In genomic region chr9:133400292-133400691, GRCh38 we compare ENCODE assay signal across 18 cellular contexts. TPM values are rescaled to one million over a fixed set of nuclear protein-coding genes. Genes with fewer than 3 reads are reported as not detected.
A peak's percentile ranks its signal among the peaks of the same experiment; 100 is the strongest.
DNase-seq lines count a peak whose midpoint lies in the region; ATAC-seq and TF ChIP-seq lines count a peak whose summit lies in the region.
"Had no signal": no experiment of that assay in that cellular context is flagged by ENCODE, and none has a peak within 500 bp of the region (broad histone marks: within the 10 kb centered on the region; RNA-seq: fewer than 3 reads in every experiment).

No MANE protein-coding gene starts in this region.

- CTCF ChIA-PET in OCI-LY7 (lab: Charles Lee; ENCODE audit: unreplicated experiment), result no interaction called here

- H3K4me3 ChIP-seq in RWPE2 (ENCODE audit: severe bottlenecking) (no peak overlapping the region), neuronal stem cell (ENCODE audit: low read length in 2 of 2) (no peak overlapping the region), OCI-LY7 (ENCODE audit: low read depth, low read length, poor library complexity, severe bottlenecking) (no peak overlapping the region)
- H3K4me3 ChIP-seq: BLaER1 had no signal

- H3K14ac ChIP-seq in neuronal stem cell (ENCODE audit: low read length), result no peak overlapping the region

- WGBS in neuronal stem cell (ENCODE audit: extremely low coverage in 2 of 2, insufficient read length in 2 of 2, insufficient replicate concordance in 1 of 2), 2 donors, result no CpG with 5 or more reads among the region's 12 CpGs

- H3K27ac ChIP-seq in RWPE2 (ENCODE audit: poor library complexity, severe bottlenecking) (no peak overlapping the region), neuronal stem cell (replicated peaks; ENCODE audit: low read length) (no peak overlapping the region), OCI-LY7 (ENCODE audit: low read depth, low read length, poor library complexity, severe bottlenecking) (no peak overlapping the region)
- H3K27ac ChIP-seq: BLaER1 had no signal

- no peak overlapping the region for H4K8ac ChIP-seq in neuronal stem cell (ENCODE audit: low read depth, low read length)

- H2AFZ ChIP-seq in neuronal stem cell (ENCODE audit: low read length) (no peak overlapping the region), OCI-LY7 (ENCODE audit: low read length) (no peak overlapping the region)

- BruUV-seq in OCI-LY7 (replicated peaks; lab: Mats Ljungman, UMichigan), result no TSS peak

- H2BK120ac ChIP-seq in neuronal stem cell (ENCODE audit: low read depth, low read length), result no peak overlapping the region

- H3K4ac ChIP-seq in neuronal stem cell (ENCODE audit: low read length), result no peak overlapping the region

- intact Hi-C loops in OCI-LY7 (cut with micrococcal nuclease; ENCODE audit: unreplicated experiment), result no loop called here

- H3K23ac ChIP-seq in neuronal stem cell (ENCODE audit: low read depth, low read length, poor library complexity), result no peak overlapping the region

- H2AK5ac ChIP-seq in neuronal stem cell (ENCODE audit: low read depth, low read length), result no peak overlapping the region

- no peak for ATAC-seq in RWPE2 (ENCODE audit: low read depth)
- ATAC-seq in GM19395 (IDR thresholded peaks at IDR 0.05; ENCODE audit: unreplicated experiment), result no peak
- ATAC-seq: SK-N-SH treated with all-trans-retinoic acid at 6 μM for 48 hours, T-cell had no signal

- H2BK5ac ChIP-seq in neuronal stem cell (ENCODE audit: low read length), result no peak overlapping the region

- no peak overlapping the region for H3K4me2 ChIP-seq in neuronal stem cell (ENCODE audit: insufficient read depth, low read length, poor library complexity, severe bottlenecking)
- no peak overlapping the region for H3K4me2 ChIP-seq in OCI-LY7 (ENCODE audit: low read length)
- H3K4me2 ChIP-seq: BLaER1 had no signal

- H3K27me3 ChIP-seq in RWPE2 (ENCODE audit: insufficient read depth, poor library complexity, severe bottlenecking) (no peaks in the 10 kb centered on the region), neuronal stem cell (ENCODE audit: control insufficient read depth in 3 of 3, insufficient read depth in 3 of 3, low read depth in 1 of 3, low read length in 3 of 3) (peaks cover 0 to 2% (median 0%) of the 10 kb centered on the region in 3 experiments)
- H3K27me3 ChIP-seq: BLaER1 had no signal

- TF ChIP-seq CTCF in RWPE2 (IDR thresholded peaks at IDR 0.05; ENCODE audit: poor library complexity, severe bottlenecking), result no peak
- TF ChIP-seq CTCF in OCI-LY7 (conservative IDR thresholded peaks at IDR 0.05; ENCODE audit: low read length), result no peak

- no peaks in the 10 kb centered on the region for H3K79me2 ChIP-seq in OCI-LY7 (ENCODE audit: insufficient read depth, low read depth, low read length)

- no peaks in the 10 kb centered on the region for H3K79me1 ChIP-seq in neuronal stem cell (ENCODE audit: low read depth, low read length)

- POLR2A ChIA-PET in OCI-LY7 (lab: Charles Lee), result interaction anchor here (0.7 kb wide), 1 partner anchor 93 kb away, joined by 3 read pairs; no protein-coding TSS in a partner anchor

- peaks cover 7% of the 10 kb centered on the region for H3K36me3 ChIP-seq in RWPE2 (ENCODE audit: low read depth)
- H3K36me3 ChIP-seq in neuronal stem cell (replicated peaks in 1 of 2; ENCODE audit: control insufficient read depth in 2 of 2, insufficient read depth in 2 of 2, low read length in 2 of 2), result peaks cover 15 to 20% of the 10 kb centered on the region in 2 donors
- peaks cover 26% of the 10 kb centered on the region for H3K36me3 ChIP-seq in OCI-LY7 (ENCODE audit: insufficient read depth, low read length)

- no peaks in the 10 kb centered on the region for H3K4me1 ChIP-seq in RWPE2 (ENCODE audit: insufficient read depth, poor library complexity, severe bottlenecking)
- peaks cover 0 to 3% of the 10 kb centered on the region in 2 donors for H3K4me1 ChIP-seq in neuronal stem cell (ENCODE audit: control insufficient read depth in 2 of 2, insufficient read depth in 1 of 2, low read depth in 1 of 2, low read length in 2 of 2)
- H3K4me1 ChIP-seq in OCI-LY7 (ENCODE audit: insufficient read depth, low read length, poor library complexity, severe bottlenecking), result no peaks in the 10 kb centered on the region

- no peak overlapping the region for H3K9ac ChIP-seq in neuronal stem cell (ENCODE audit: low read depth, low read length, poor library complexity)
- H3K9ac ChIP-seq: BLaER1 had no signal

- no peak overlapping the region for H2BK15ac ChIP-seq in neuronal stem cell (ENCODE audit: low read length)

- no peak overlapping the region for H2BK12ac ChIP-seq in neuronal stem cell (ENCODE audit: low read length)

- peak overlapping the region; percentile 48 for H3K18ac ChIP-seq in neuronal stem cell (ENCODE audit: low read length)

- no peaks in the 10 kb centered on the region for H3K9me2 ChIP-seq in OCI-LY7 (ENCODE audit: insufficient read depth, low read length)

- no peak overlapping the region for H4K91ac ChIP-seq in neuronal stem cell (ENCODE audit: low read depth, low read length, poor library complexity)

- no peaks in the 10 kb centered on the region for H3K9me3 ChIP-seq in RWPE2 (ENCODE audit: severe bottlenecking)
- no peaks in the 10 kb centered on the region for H3K9me3 ChIP-seq in neuronal stem cell (replicated peaks in 1 of 2; ENCODE audit: control insufficient read depth in 2 of 2, insufficient read depth in 1 of 2, low read depth in 1 of 2, low read length in 2 of 2)
- no peaks in the 10 kb centered on the region for H3K9me3 ChIP-seq in OCI-LY7 (ENCODE audit: low read length)
- H3K9me3 ChIP-seq: BLaER1 had no signal

- DNase-seq in RWPE2 (ENCODE audit: low spot score) (peak; percentile 51), neuronal stem cell (ENCODE audit: low spot score) (no peak), OCI-LY7 (ENCODE audit: low spot score) (no peak)
- DNase-seq: GF-D8, NCI-H1417 treated with DMSO at 0.1 percent for 48 hours, NCI-H187 treated with DMSO at 0.1 percent for 48 hours, NCI-H2227 treated with DMSO at 0.1 percent for 48 hours, NCI-H510A treated with DMSO at 0.1 percent for 48 hours, NCI-H774, OCI-M1, SHP77 treated with DMSO at 0.1 percent for 48 hours, T-cell had no signal

- no peaks in the 10 kb centered on the region for H4K20me1 ChIP-seq in OCI-LY7 (ENCODE audit: insufficient read depth, low read length)

RNA-seq across cellular contexts. Expression of gene REXO4, which starts 17.5 kb away (rescaled TPM):
- 29.0 TPM for polyA plus RNA-seq in neuronal stem cell (2013, experiment 1 of 2)
- polyA plus RNA-seq in neuronal stem cell (2013, experiment 2 of 2), result 28.1 TPM
- 33.6 and 35.7 TPM in 2 replicates for total RNA-seq in OCI-LY7 (2014; rRNA removed; shearing (Covaris generic))
- 40.6 and 45.5 TPM in 2 replicates for total RNA-seq in OCI-LY7 (2022)

RNA-seq across cellular contexts. Expression of gene ADAMTS13, which starts 21.9 kb away (rescaled TPM):
- 4.0 TPM for polyA plus RNA-seq in neuronal stem cell (2013, experiment 1 of 2)
- 3.9 TPM for polyA plus RNA-seq in neuronal stem cell (2013, experiment 2 of 2)
- 6.2 and 6.6 TPM in 2 replicates for total RNA-seq in OCI-LY7 (2014; rRNA removed; shearing (Covaris generic))
- 18.1 and 18.5 TPM in 2 replicates for total RNA-seq in OCI-LY7 (2022)
- total RNA-seq: RPMI7951 had no signal
- polyA plus RNA-seq: CD4-positive, alpha-beta memory T cell had no signal

RNA-seq across cellular contexts. Expression of gene STKLD1, which starts 24.1 kb away (rescaled TPM):
- polyA plus RNA-seq in neuronal stem cell (2013, experiment 1 of 2), result 1.9 TPM
- polyA plus RNA-seq in neuronal stem cell (2013, experiment 2 of 2), result 1.6 TPM
- total RNA-seq in OCI-LY7 (2014; rRNA removed; shearing (Covaris generic)), result 0.05 and 1.7 TPM in 2 replicates
- 0.81 and 1.4 TPM in 2 replicates for total RNA-seq in OCI-LY7 (2022)
- total RNA-seq: M059J had no signal

RNA-seq across cellular contexts. Expression of gene SURF4, which starts 24.4 kb away (rescaled TPM):
- 107 TPM for polyA plus RNA-seq in neuronal stem cell (2013, experiment 1 of 2)
- 106 TPM for polyA plus RNA-seq in neuronal stem cell (2013, experiment 2 of 2)
- 75.5 and 76.0 TPM in 2 replicates for total RNA-seq in OCI-LY7 (2014; rRNA removed; shearing (Covaris generic))
- total RNA-seq in OCI-LY7 (2022), result 87.5 and 92.3 TPM in 2 replicates

RNA-seq across cellular contexts. Expression of gene SURF2, which starts 43.9 kb away (rescaled TPM):
- polyA plus RNA-seq in neuronal stem cell (2013, experiment 1 of 2), result 22.0 TPM
- 22.0 TPM for polyA plus RNA-seq in neuronal stem cell (2013, experiment 2 of 2)
- total RNA-seq in OCI-LY7 (2014; rRNA removed; shearing (Covaris generic)), result 19.0 and 32.5 TPM in 2 replicates
- total RNA-seq in OCI-LY7 (2022), result 13.2 and 19.7 TPM in 2 replicates
